In the genomic region with DNA sequence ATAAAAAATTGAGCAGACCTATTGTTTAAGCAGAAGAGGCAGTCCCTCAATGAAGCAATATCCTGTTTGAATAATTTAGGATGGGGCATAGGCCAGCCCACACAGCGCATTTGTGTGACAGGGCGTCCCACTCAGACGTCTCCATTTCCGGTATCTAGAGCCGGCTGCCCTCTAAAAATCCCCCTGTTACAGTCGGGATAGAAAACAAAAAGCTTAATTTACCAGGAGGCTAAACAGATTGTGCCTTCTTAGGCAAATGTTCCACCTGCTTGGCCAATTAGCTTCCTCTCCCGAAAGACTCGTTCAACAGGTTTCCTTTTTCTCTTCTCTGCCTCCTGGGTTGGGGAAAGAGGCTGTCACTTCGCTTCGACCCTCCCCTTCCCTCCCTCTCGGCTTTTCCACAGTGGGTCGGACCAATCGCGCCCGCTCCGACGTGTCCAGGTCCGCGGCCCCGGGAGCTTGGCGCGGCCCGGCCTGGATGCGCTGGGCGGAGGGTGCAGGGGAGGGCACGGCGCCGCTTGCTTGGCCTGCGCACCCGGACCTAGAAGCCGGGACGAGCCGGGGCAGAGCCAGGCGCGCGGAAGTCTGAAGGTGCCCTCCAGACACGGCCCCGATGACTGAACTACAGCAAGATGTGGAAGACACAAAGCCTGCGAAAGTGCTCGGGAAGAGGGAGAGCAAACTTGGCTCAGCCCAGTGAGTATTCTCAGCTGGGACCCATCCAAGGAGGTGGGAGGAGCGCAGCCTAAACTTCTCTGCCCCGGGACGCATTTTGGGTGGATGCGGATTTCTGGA, we compare ENCODE assay signal across 8 cellular contexts. TPM values are rescaled to one million over a fixed set of nuclear protein-coding genes. Genes with fewer than 3 reads are reported as not detected.
DNase-seq lines count a peak whose midpoint lies in the region; ATAC-seq and TF ChIP-seq lines count a peak whose summit lies in the region.

GRAMD2B (plus strand) TSS at position 416 of the 795 bp plus-strand sequence; CDS start at position 614, 198 bp downstream.

- H3K4me1 Mint-ChIP-seq in CD4-positive, alpha-beta memory T cell, result peaks cover 20 to 40% (median 27%) of the 10 kb centered on the region in 4 donors
- H3K4me1 Mint-ChIP-seq in neural progenitor cell, result peaks cover 9% of the 10 kb centered on the region

- peak; percentile 80 for ATAC-seq in GM19463 (IDR thresholded peaks at IDR 0.05; ENCODE audit: unreplicated experiment)

- H3K4me3 ChIP-seq in CD4-positive, alpha-beta memory T cell (ENCODE audit: low read length in 2 of 2), result peak within 1 kb of the TSS; percentile 70 to 79
- H3K4me3 ChIP-seq in neural progenitor cell, result peak within 1 kb of the TSS; percentile 68
- H3K4me3 ChIP-seq in stomach smooth muscle (ENCODE audit: low read length in 2 of 2), result peak within 1 kb of the TSS; percentile 81 to 91

- TF ChIP-seq CTCF in neural progenitor cell (IDR thresholded peaks at IDR 0.05), result no peak

- H4K20me1 ChIP-seq in neural progenitor cell (ENCODE audit: low read depth), result no peaks in the 10 kb centered on the region

- POLR2A ChIA-PET in CD4-positive, alpha-beta memory T cell (lab: Charles Lee; ENCODE audit: partially characterized antibody), result interaction anchor here (0.6 to 3.3 kb wide), 11 partner anchors 10 to 355 kb away, joined by 3 to 65 read pairs (median 4); partner anchors contain the start of gene PHAX

- H3K9me3 ChIP-seq in CD4-positive, alpha-beta memory T cell (ENCODE audit: control insufficient read depth in 1 of 2, low read length in 2 of 2), result no peaks in the 10 kb centered on the region
- H3K9me3 ChIP-seq in neural progenitor cell (ENCODE audit: low read depth), result no peaks in the 10 kb centered on the region
- H3K9me3 ChIP-seq in stomach smooth muscle (ENCODE audit: control insufficient read depth in 2 of 2, low read length in 2 of 2), result no peaks in the 10 kb centered on the region

- peaks cover 16% of the 10 kb centered on the region for H3K79me2 ChIP-seq in neural progenitor cell (ENCODE audit: low read depth)

- peak within 1 kb of the TSS; percentile 81 for H2AFZ ChIP-seq in neural progenitor cell (replicated peaks)

- no peaks in the 10 kb centered on the region for H3K36me3 ChIP-seq in CD4-positive, alpha-beta memory T cell (ENCODE audit: insufficient read depth, low read length)
- H3K36me3 ChIP-seq in neural progenitor cell (no peaks in the 10 kb centered on the region), stomach smooth muscle (ENCODE audit: control insufficient read depth in 2 of 2, insufficient read depth in 2 of 2, low read length in 2 of 2) (no peaks in the 10 kb centered on the region)

- intact Hi-C loops in CD4-positive, alpha-beta memory T cell (cut with micrococcal nuclease), result loop anchor here (1.0 to 10.0 kb wide), 6 partner anchors 27 to 1092 kb away; partner anchors contain the start of genes LMNB1, PHAX and PRRC1

- DNase-seq in CD4-positive, alpha-beta memory T cell, result peak; percentile 70 to 82 (median 75)
- DNase-seq in HPDE6-E6E7 (ENCODE audit: extremely low spot score), result peak; percentile 75
- peak; percentile 57 for DNase-seq in RKO (ENCODE audit: low spot score)
- peak in 3 of 4 experiments; percentile 15 to 39 (median 27) for DNase-seq in activated naive CD4-positive, alpha-beta T cell (lab: John Stamatoyannopoulos, UW)
- DNase-seq in foreskin melanocyte, result peak; percentile 85
- DNase-seq in neural progenitor cell (ENCODE audit: low spot score), result peak; percentile 88

- H3K9me3 Mint-ChIP-seq in CD4-positive, alpha-beta memory T cell, result no peaks in the 10 kb centered on the region
- no peaks in the 10 kb centered on the region for H3K9me3 Mint-ChIP-seq in neural progenitor cell

- H3K4me3 Mint-ChIP-seq in CD4-positive, alpha-beta memory T cell, result peak within 1 kb of the TSS; percentile 90 to 95 (median 92)
- H3K4me3 Mint-ChIP-seq in neural progenitor cell, result peak within 1 kb of the TSS; percentile 87

- peak within 1 kb of the TSS; percentile 78 for H3K4me2 ChIP-seq in neural progenitor cell

- no peaks in the 10 kb centered on the region for H3K27me3 ChIP-seq in CD4-positive, alpha-beta memory T cell (ENCODE audit: insufficient read depth, low read length)
- H3K27me3 ChIP-seq in neural progenitor cell (no peaks in the 10 kb centered on the region), stomach smooth muscle (ENCODE audit: control insufficient read depth in 1 of 2, insufficient read depth in 2 of 2, low read length in 2 of 2) (no peaks in the 10 kb centered on the region)

- H3K4me1 ChIP-seq in CD4-positive, alpha-beta memory T cell (ENCODE audit: insufficient read depth, low read length), result peaks cover 22% of the 10 kb centered on the region
- peaks cover 10% of the 10 kb centered on the region for H3K4me1 ChIP-seq in neural progenitor cell
- H3K4me1 ChIP-seq in stomach smooth muscle (ENCODE audit: control insufficient read depth, insufficient read depth, low read length), result no peaks in the 10 kb centered on the region

- H3K27me3 Mint-ChIP-seq in CD4-positive, alpha-beta memory T cell, result no peaks in the 10 kb centered on the region
- H3K27me3 Mint-ChIP-seq in neural progenitor cell (ENCODE audit: insufficient read depth, low read depth), result peaks cover 5% of the 10 kb centered on the region

- H3K36me3 Mint-ChIP-seq in CD4-positive, alpha-beta memory T cell, result peaks cover 0 to 3% of the 10 kb centered on the region in 2 donors
- no peaks in the 10 kb centered on the region for H3K36me3 Mint-ChIP-seq in neural progenitor cell

- H3K9ac ChIP-seq in neural progenitor cell, result peak within 1 kb of the TSS; percentile 8
- peak within 1 kb of the TSS; percentile 90 to 95 for H3K9ac ChIP-seq in stomach smooth muscle (ENCODE audit: low read length in 2 of 2)

- CTCF ChIA-PET in CD4-positive, alpha-beta memory T cell (lab: Charles Lee; ENCODE audit: partially characterized antibody), result interaction anchor here (1.1 to 4.0 kb wide), 7 partner anchors 14 to 177 kb away, joined by 3 to 21 read pairs (median 4); no protein-coding TSS in a partner anchor

- H3K27ac Mint-ChIP-seq in CD4-positive, alpha-beta memory T cell, result peak within 1 kb of the TSS; percentile 87 to 95 (median 94)
- H3K27ac Mint-ChIP-seq in neural progenitor cell, result no peak within 1 kb of the TSS

- H3K27ac ChIP-seq in CD4-positive, alpha-beta memory T cell (ENCODE audit: low read depth, low read length), result peak within 1 kb of the TSS; percentile 87
- peak within 1 kb of the TSS; percentile 53 for H3K27ac ChIP-seq in neural progenitor cell
- peak within 1 kb of the TSS; percentile 88 for H3K27ac ChIP-seq in stomach smooth muscle (ENCODE audit: low read length)

- peaks cover 22% of the 10 kb centered on the region for H3F3A ChIP-seq in neural progenitor cell (ENCODE audit: low read depth)

RNA-seq across cellular contexts. Expression of gene GRAMD2B, which starts in this region (rescaled TPM):
- total RNA-seq in CD4-positive, alpha-beta memory T cell, result 1 to 10 TPM; 4.8 to 6.1 TPM
- polyA plus RNA-seq in CD4-positive, alpha-beta memory T cell, result 1 to 10 TPM; 4.0 to 5.5 TPM
- total RNA-seq in neural progenitor cell (ENCODE audit: low replicate concordance), result 8.6 and 11.0 TPM in 2 replicates

Comparison
In these comparisons a context has a peak if more than half of its experiments do, and no peak if none do; other contexts are left out.
1. Peak in every context shown above with its lines: DNase-seq, ATAC-seq, H3K4me3 ChIP-seq and H3K27ac ChIP-seq.
2. DNase-seq: peak in every context shown above with its lines; median percentile 88 in neural progenitor cell; 85 in foreskin melanocyte; 75 in CD4-positive, alpha-beta memory T cell; 75 in HPDE6-E6E7; 57 in RKO; 27 in activated naive CD4-positive, alpha-beta T cell.